1 cellular context compared by ENCODE assay signal in the genomic region with DNA sequence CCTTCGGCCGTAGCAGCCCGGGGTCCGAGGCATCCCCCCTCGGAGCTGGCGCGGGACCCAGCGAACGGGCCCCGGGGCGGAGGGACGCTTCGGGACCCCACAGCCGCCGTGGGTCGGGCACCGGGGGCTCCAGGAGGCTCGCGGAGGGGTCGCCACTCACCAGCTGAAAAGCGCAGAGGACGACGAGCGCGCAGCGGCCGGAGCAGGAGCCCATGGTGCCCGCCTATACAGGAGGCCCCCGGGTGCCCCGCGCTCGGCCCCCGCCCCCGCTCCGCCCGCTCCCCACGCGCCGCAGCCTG.
TF ChIP-seq lines count a peak whose summit lies in the region.

NKAIN4 (minus strand) TSS at position 227 of the 299 bp plus-strand sequence; CDS start at position 214, 13 bp downstream.

TF ChIP-seq in SK-N-SH, 30 proteins besides CTCF, POLR2A, EP300 and RAD21 (continued from another document):
- TF ChIP-seq TCF12 (IDR thresholded peaks at IDR 0.05) = no peak
- TF ChIP-seq TAF1 (IDR thresholded peaks at IDR 0.05; ENCODE audit: borderline replicate concordance, low read depth, low read length) = no peak
- TF ChIP-seq JUND (IDR thresholded peaks at IDR 0.05) = no peak
- TF ChIP-seq, protein P1, sequence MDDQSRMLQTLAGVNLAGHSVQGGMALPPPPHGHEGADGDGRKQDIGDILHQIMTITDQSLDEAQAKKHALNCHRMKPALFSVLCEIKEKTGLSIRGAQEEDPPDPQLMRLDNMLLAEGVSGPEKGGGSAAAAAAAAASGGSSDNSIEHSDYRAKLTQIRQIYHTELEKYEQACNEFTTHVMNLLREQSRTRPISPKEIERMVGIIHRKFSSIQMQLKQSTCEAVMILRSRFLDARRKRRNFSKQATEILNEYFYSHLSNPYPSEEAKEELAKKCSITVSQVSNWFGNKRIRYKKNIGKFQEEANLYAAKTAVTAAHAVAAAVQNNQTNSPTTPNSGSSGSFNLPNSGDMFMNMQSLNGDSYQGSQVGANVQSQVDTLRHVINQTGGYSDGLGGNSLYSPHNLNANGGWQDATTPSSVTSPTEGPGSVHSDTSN (IDR thresholded peaks at IDR 0.05) = no peak
- TF ChIP-seq TEAD4 (IDR thresholded peaks at IDR 0.05; ENCODE audit: borderline replicate concordance, insufficient read depth) = no peak
- no peak for TF ChIP-seq POLR2AphosphoS5 (IDR thresholded peaks at IDR 0.05; ENCODE audit: low read depth, low read length)
- no peak for TF ChIP-seq FOXM1 (IDR thresholded peaks at IDR 0.05; ENCODE audit: low read depth)
- no peak for TF ChIP-seq EZH2phosphoT487 (IDR thresholded peaks at IDR 0.05; ENCODE audit: borderline replicate concordance, low read depth)
- no peak for TF ChIP-seq RFX5 (IDR thresholded peaks at IDR 0.05; ENCODE audit: low read length)
- TF ChIP-seq REST (IDR thresholded peaks at IDR 0.05; ENCODE audit: low read depth, low read length) = no peak
- no peak for TF ChIP-seq GATA2 (CRISPR knock-in tag; IDR thresholded peaks at IDR 0.05)
- no peak for TF ChIP-seq RXRA (IDR thresholded peaks at IDR 0.05; ENCODE audit: borderline replicate concordance, low read depth)
- no peak for TF ChIP-seq SMC3 (IDR thresholded peaks at IDR 0.05; ENCODE audit: low read depth, low read length)
